Comparison of ENCODE assay signal across 12 cellular contexts in genomic region chr6:136737343-136738177, GRCh38. TPM values are rescaled to one million over a fixed set of nuclear protein-coding genes. Genes with fewer than 3 reads are reported as not detected.
DNase-seq lines count a peak whose midpoint lies in the region; ATAC-seq and TF ChIP-seq lines count a peak whose summit lies in the region.
"Had no signal": no experiment of that assay in that cellular context is flagged by ENCODE, and none has a peak within 500 bp of the region (broad histone marks: within the 10 kb centered on the region; RNA-seq: fewer than 3 reads in every experiment).

No MANE protein-coding gene starts in this region.

- H3K4me2 ChIP-seq in osteoblast (ENCODE audit: insufficient read depth, low read length): peak overlapping the region; percentile 37

- H3K36me3 Mint-ChIP-seq in natural killer cell treated with Interleukin-12 subunit alpha and Interleukin-12 subunit beta and Interleukin-15 and Interleukin-18, amount 100 ng/mL, for 72 hours: no peaks in the 10 kb centered on the region

- H2AFZ ChIP-seq in osteoblast (ENCODE audit: low read length): no peak overlapping the region

- no peaks in the 10 kb centered on the region for H3K27me3 Mint-ChIP-seq in natural killer cell treated with Interleukin-12 subunit alpha and Interleukin-12 subunit beta and Interleukin-15 and Interleukin-18, amount 100 ng/mL, for 72 hours

- H4K20me1 ChIP-seq in osteoblast (ENCODE audit: insufficient read depth, low read length): no peaks in the 10 kb centered on the region

- H3K27ac ChIP-seq in osteoblast (ENCODE audit: low read depth, low read length): no peak overlapping the region
- H3K27ac ChIP-seq: HL-60 had no signal

- H3K4me3 ChIP-seq in osteoblast (ENCODE audit: insufficient read depth, low read length): no peak overlapping the region

- peaks cover 41% of the 10 kb centered on the region in 2 donors for H3K4me1 Mint-ChIP-seq in natural killer cell treated with Interleukin-12 subunit alpha and Interleukin-12 subunit beta and Interleukin-15 and Interleukin-18, amount 100 ng/mL, for 72 hours (ENCODE audit: low read depth in 2 of 2)

- no peaks in the 10 kb centered on the region for H3K27me3 ChIP-seq in osteoblast (ENCODE audit: insufficient read depth, low read length)

- H3K27ac Mint-ChIP-seq in natural killer cell treated with Interleukin-12 subunit alpha and Interleukin-12 subunit beta and Interleukin-15 and Interleukin-18, amount 100 ng/mL, for 72 hours: peak overlapping the region in 1 of 2 donors; percentile 23

- H3K36me3 ChIP-seq in osteoblast (ENCODE audit: insufficient read depth, low read length): no peaks in the 10 kb centered on the region

- ATAC-seq in HG03159 (IDR thresholded peaks at IDR 0.05; ENCODE audit: unreplicated experiment): no peak
- ATAC-seq in natural killer cell treated with Interleukin-12 subunit alpha and Interleukin-12 subunit beta and Interleukin-15 and Interleukin-18, amount 100 ng/mL, for 72 hours: no peak
- ATAC-seq: stimulated activated naive CD8-positive, alpha-beta T cell treated with anti-CD3 and anti-CD28 coated beads, Interleukin-15, Interleukin-2, amounts not matched to agents 100 U/mL and 50 U/mL, for 24 hours had no signal

- H3K9me3 ChIP-seq in osteoblast (ENCODE audit: low read depth, low read length): no peaks in the 10 kb centered on the region

- peaks cover 12% of the 10 kb centered on the region for H3K4me1 ChIP-seq in osteoblast (ENCODE audit: insufficient read depth, low read length)

- peak; percentile 55 for DNase-seq in AG08395 (ENCODE audit: low spot score)
- DNase-seq in amniotic epithelial cell (ENCODE audit: low read depth): peak; percentile 95
- DNase-seq in fibroblast of peridontal ligament (ENCODE audit: extremely low read depth): peak; percentile 67
- DNase-seq in osteoblast (ENCODE audit: insufficient read length, low spot score, missing footprints): peak; percentile 9
- no peak for DNase-seq in natural killer cell treated with Interleukin-12 subunit alpha and Interleukin-12 subunit beta and Interleukin-15 and Interleukin-18, amount 100 ng/mL, for 72 hours (ENCODE audit: low spot score)
- no peak for DNase-seq in H4 (ENCODE audit: low spot score)
- no peak for DNase-seq in midbrain (lab: John Stamatoyannopoulos, UW)
- DNase-seq: effector memory CD4-positive, alpha-beta T cell; NCI-H146; stimulated activated naive CD8-positive, alpha-beta T cell treated with anti-CD3 and anti-CD28 coated beads, Interleukin-15, Interleukin-2, amounts not matched to agents 100 U/mL and 50 U/mL, for 24 hours had no signal

- H3K9me3 Mint-ChIP-seq in natural killer cell treated with Interleukin-12 subunit alpha and Interleukin-12 subunit beta and Interleukin-15 and Interleukin-18, amount 100 ng/mL, for 72 hours: no peaks in the 10 kb centered on the region

- peaks cover 34% of the 10 kb centered on the region for H3K79me2 ChIP-seq in osteoblast (ENCODE audit: insufficient read depth, low read length)

- TF ChIP-seq CTCF in osteoblast (IDR thresholded peaks at IDR 0.05; ENCODE audit: extremely low read depth, low read depth, low read length): no peak

- H3K4me3 Mint-ChIP-seq in natural killer cell treated with Interleukin-12 subunit alpha and Interleukin-12 subunit beta and Interleukin-15 and Interleukin-18, amount 100 ng/mL, for 72 hours: no peak overlapping the region

RNA-seq across cellular contexts. Expression of gene MAP3K5, which starts 54.7 kb away (rescaled TPM):
- total RNA-seq in osteoblast: 7.4 and 8.3 TPM in 2 replicates
- 10 to 100 TPM; 27.9 to 33.0 TPM for total RNA-seq in natural killer cell treated with Interleukin-12 subunit alpha and Interleukin-12 subunit beta and Interleukin-15 and Interleukin-18, amount 100 ng/mL, for 72 hours
- total RNA-seq in H4 (2014; rRNA removed; shearing (Covaris generic)): 2.1 and 2.2 TPM in 2 replicates

Comparison
In these comparisons a context has a peak if more than half of its experiments do, and no peak if none do; other contexts are left out.
1. DNase-seq: peak in AG08395 (single experiment), amniotic epithelial cell (single experiment), fibroblast of peridontal ligament (single experiment) and osteoblast (single experiment); none in natural killer cell treated with Interleukin-12 subunit alpha and Interleukin-12 subunit beta and Interleukin-15 and Interleukin-18, amount 100 ng/mL, for 72 hours (single experiment), H4 (single experiment) and midbrain (single experiment).